In the genomic region with DNA sequence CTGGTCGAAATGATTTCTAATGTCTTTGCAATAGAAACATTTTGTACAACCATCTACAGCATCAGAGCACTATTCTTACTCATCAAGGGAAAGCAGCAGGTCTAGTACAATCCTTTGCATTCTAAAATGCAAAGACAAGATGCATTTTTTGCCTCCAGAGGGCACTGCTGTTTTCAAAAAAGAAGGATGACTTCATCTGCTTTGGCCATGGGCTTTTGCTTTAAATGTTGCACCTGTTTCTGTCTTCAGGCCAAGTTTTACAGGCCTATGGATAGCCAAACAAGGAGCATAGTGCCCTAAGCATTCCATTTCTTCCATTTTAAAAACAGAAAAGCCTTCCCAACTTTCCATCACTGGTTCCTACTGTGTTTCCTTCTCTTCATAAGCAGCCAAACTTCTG, we compare ENCODE assay signal across 8 cellular contexts. TPM values are rescaled to one million over a fixed set of nuclear protein-coding genes. Genes with fewer than 3 reads are reported as not detected.
DNase-seq lines count a peak whose midpoint lies in the region; ATAC-seq and TF ChIP-seq lines count a peak whose summit lies in the region.

No MANE protein-coding gene starts in this region.

- H3K4me1 ChIP-seq in cardiac muscle cell (ENCODE audit: low read depth), result no peaks in the 10 kb centered on the region

- no peak overlapping the region for H3K4me3 ChIP-seq in cardiac muscle cell

- peak; percentile 60 to 76 for DNase-seq in cardiac muscle cell (ENCODE audit: low read depth in 1 of 2, low spot score in 1 of 2)
- DNase-seq in left ventricle myocardium superior, result no peak
- peak; percentile 21 for DNase-seq in KG1 (lab: John Stamatoyannopoulos, UW)
- peak; percentile 78 for DNase-seq in RPMI8226
- peak; percentile 57 for DNase-seq in activated naive CD4-positive, alpha-beta T cell treated with anti-CD3 and anti-CD28 coated beads, Interleukin-2, amount 50 U/mL, for 16 hours
- peak; percentile 53 for DNase-seq in iPS-NIHi11 (ENCODE audit: low spot score)
- DNase-seq in stimulated activated CD4-positive, alpha-beta T cell treated with anti-CD3 and anti-CD28 coated beads, Interleukin-15, amount 100 ng/mL, for 48 hours (ENCODE audit: low read depth in 2 of 2), result peak; percentile 11 to 58
- no peak for DNase-seq in UCSD-AML1 (lab: John Stamatoyannopoulos, UW; ENCODE audit: unreplicated experiment)

- TF ChIP-seq CTCF in cardiac muscle cell (IDR thresholded peaks at IDR 0.05; ENCODE audit: low read depth, low read length), result peak; percentile 59

- peaks cover 10% of the 10 kb centered on the region for H3K27me3 ChIP-seq in cardiac muscle cell

- intact Hi-C loops in left ventricle myocardium superior (cut with micrococcal nuclease), result loop anchor here (5.0 kb wide), 1 partner anchor 117 kb away; no protein-coding TSS in a partner anchor

- H3K36me3 ChIP-seq in cardiac muscle cell, result no peaks in the 10 kb centered on the region

- H3K27ac ChIP-seq in cardiac muscle cell, result no peak overlapping the region

- no peaks in the 10 kb centered on the region for H3K9me3 ChIP-seq in cardiac muscle cell (ENCODE audit: low read depth)

- no peak for ATAC-seq in left ventricle myocardium superior

RNA-seq across cellular contexts. Expression of a gene that starts 3.4 kb away (rescaled TPM):
- total RNA-seq in cardiac muscle cell (0.25 and 0.42 TPM in 2 replicates), left ventricle myocardium superior (11.8 TPM)
- polyA plus RNA-seq in cardiac muscle cell, result 0.56 and 0.60 TPM in 2 replicates

RNA-seq across cellular contexts. Expression of a gene that starts 3.5 kb away (rescaled TPM):
- 0.14 and 0.33 TPM in 2 replicates for total RNA-seq in cardiac muscle cell
- polyA plus RNA-seq in cardiac muscle cell, result 0.04 and 0.22 TPM in 2 replicates
- 10.5 TPM for total RNA-seq in left ventricle myocardium superior

RNA-seq across cellular contexts. Expression of a gene that starts 16.8 kb away (rescaled TPM):
- total RNA-seq in cardiac muscle cell, result not detected in 2 replicates
- 0.05 TPM in 1 of 2 replicates, not detected in the other for polyA plus RNA-seq in cardiac muscle cell
- total RNA-seq in left ventricle myocardium superior, result 0.52 TPM

RNA-seq across cellular contexts. Expression of a gene that starts 45.9 kb away (rescaled TPM):
- total RNA-seq in cardiac muscle cell (28.0 and 42.2 TPM in 2 replicates), left ventricle myocardium superior (59.8 TPM)
- polyA plus RNA-seq in cardiac muscle cell, result 33.3 and 45.4 TPM in 2 replicates

Comparison
In these comparisons a context has a peak if more than half of its experiments do, and no peak if none do; other contexts are left out.
1. DNase-seq: peak in cardiac muscle cell (2 of 2), KG1 (single experiment), RPMI8226 (single experiment), activated naive CD4-positive, alpha-beta T cell treated with anti-CD3 and anti-CD28 coated beads, Interleukin-2, amount 50 U/mL, for 16 hours (single experiment), iPS-NIHi11 (single experiment) and stimulated activated CD4-positive, alpha-beta T cell treated with anti-CD3 and anti-CD28 coated beads, Interleukin-15, amount 100 ng/mL, for 48 hours (2 of 2); none in left ventricle myocardium superior (single experiment) and UCSD-AML1 (single experiment).